In genomic region chr11:2190670-2191471, GRCh38 we compare ENCODE assay signal across 1 cellular context.
TF ChIP-seq lines count a peak whose summit lies in the region.

No MANE protein-coding gene starts in this region.

TF ChIP-seq in HepG2, 621 proteins besides CTCF, POLR2A, EP300 and RAD21:
- TF ChIP-seq ZBTB39 (CRISPR knock-in tag; IDR thresholded peaks at IDR 0.05) = no peak
- TF ChIP-seq MED13 (CRISPR knock-in tag; IDR thresholded peaks at IDR 0.05) = no peak
- TF ChIP-seq ZC3H4 (CRISPR knock-in tag; IDR thresholded peaks at IDR 0.05; ENCODE audit: borderline replicate concordance) = no peak
- no peak for TF ChIP-seq ZNF781 (CRISPR knock-in tag; IDR thresholded peaks at IDR 0.05; ENCODE audit: borderline replicate concordance, not compliant biosample characterization)
TF ChIP-seq in HepG2: peak in this region for 0.
